31 cellular contexts compared by ENCODE assay signal in genomic region chr19:17780781-17781180, GRCh38. TPM values are rescaled to one million over a fixed set of nuclear protein-coding genes. Genes with fewer than 3 reads are reported as not detected.
"Had no signal": no experiment of that assay in that cellular context is flagged by ENCODE, and none has a peak within 500 bp of the region (broad histone marks: within the 10 kb centered on the region; RNA-seq: fewer than 3 reads in every experiment).

No MANE protein-coding gene starts in this region.

- H3K27ac Mint-ChIP-seq: activated CD4-positive, alpha-beta T cell treated with anti-CD3 and anti-CD28 coated beads, Interleukin-2, amount 10 ng/mL, durations not matched to agents 7 days and 5 days; activated CD8-positive, alpha-beta T cell treated with anti-CD3 and anti-CD28 coated beads for 36 hours; activated naive CD4-positive, alpha-beta T cell treated with anti-CD3 and anti-CD28 coated beads for 36 hours; activated naive CD8-positive, alpha-beta T cell treated with anti-CD3 and anti-CD28 coated beads for 36 hours; activated naive CD8-positive, alpha-beta T cell treated with anti-CD3 and anti-CD28 coated beads, Interleukin-2, amount 50 U/mL, for 24 hours; activated T-helper 1 cell treated with anti-CD3 and anti-CD28 coated beads, Interleukin-12 subunit alpha, Interleukin-12 subunit beta, Interleukin-2, Interleukin-4 antibody, amounts not matched to agents 30 ng/mL and 10 ng/mL and 1 ng/mL, durations not matched to agents 14 hours and 24 hours and 36 hours; activated T-helper 2 cell treated with anti-CD3 and anti-CD28 coated beads, Interferon-gamma antibody, Interleukin-2, Interleukin-4, amounts not matched to agents 10 μg/mL and 5 μg/mL and 100 μg/mL, durations not matched to agents 14 hours and 24 hours and 36 hours; effector memory CD8-positive, alpha-beta T cell had no signal

- H3K4me3 Mint-ChIP-seq: activated CD4-positive, alpha-beta T cell treated with anti-CD3 and anti-CD28 coated beads, Interleukin-2, amount 10 ng/mL, durations not matched to agents 7 days and 5 days; activated CD8-positive, alpha-beta T cell treated with anti-CD3 and anti-CD28 coated beads for 36 hours; activated naive CD4-positive, alpha-beta T cell treated with anti-CD3 and anti-CD28 coated beads for 36 hours; activated naive CD4-positive, alpha-beta T cell treated with anti-CD3 and anti-CD28 coated beads, Interleukin-2, amount 50 U/mL, for 24 hours; activated naive CD8-positive, alpha-beta T cell treated with anti-CD3 and anti-CD28 coated beads for 36 hours; activated naive CD8-positive, alpha-beta T cell treated with anti-CD3 and anti-CD28 coated beads, Interleukin-2, amount 50 U/mL, for 24 hours; activated T-helper 1 cell treated with anti-CD3 and anti-CD28 coated beads, Interleukin-12 subunit alpha, Interleukin-12 subunit beta, Interleukin-2, Interleukin-4 antibody, amounts not matched to agents 30 ng/mL and 10 ng/mL and 1 ng/mL, durations not matched to agents 14 hours and 24 hours and 36 hours; effector memory CD8-positive, alpha-beta T cell had no signal

- H3K27me3 Mint-ChIP-seq: activated CD4-positive, alpha-beta T cell treated with anti-CD3 and anti-CD28 coated beads, Interleukin-2, amount 10 ng/mL, durations not matched to agents 7 days and 5 days; activated CD8-positive, alpha-beta T cell treated with anti-CD3 and anti-CD28 coated beads for 36 hours; activated naive CD4-positive, alpha-beta T cell treated with anti-CD3 and anti-CD28 coated beads, Interleukin-2, amount 50 U/mL, for 24 hours; activated naive CD8-positive, alpha-beta T cell treated with anti-CD3 and anti-CD28 coated beads for 36 hours; activated naive CD8-positive, alpha-beta T cell treated with anti-CD3 and anti-CD28 coated beads, Interleukin-2, amount 50 U/mL, for 24 hours; effector memory CD8-positive, alpha-beta T cell had no signal

- H3K36me3 ChIP-seq: adrenal gland, esophagus muscularis mucosa, gastroesophageal sphincter had no signal

- FAIRE-seq: colon had no signal

- H3K27me3 ChIP-seq: body of pancreas had no signal

- H3K4me3 ChIP-seq: adrenal gland, body of pancreas, esophagus muscularis mucosa, gastroesophageal sphincter had no signal

- ATAC-seq: activated CD8-positive, alpha-beta T cell treated with anti-CD3 and anti-CD28 coated beads for 36 hours; activated naive CD8-positive, alpha-beta T cell treated with anti-CD3 and anti-CD28 coated beads, Interleukin-2, amount 50 U/mL, for 24 hours; body of pancreas; effector memory CD8-positive, alpha-beta T cell; gastroesophageal sphincter had no signal

- H3K27ac ChIP-seq: adrenal gland, body of pancreas, esophagus muscularis mucosa, gastroesophageal sphincter had no signal

- DNase-seq: activated CD4-positive, alpha-beta T cell treated with anti-CD3 and anti-CD28 coated beads for 1 hour; activated CD4-positive, alpha-beta T cell treated with anti-CD3 and anti-CD28 coated beads for 4 hours; activated CD4-positive, alpha-beta T cell treated with anti-CD3 and anti-CD28 coated beads, Interleukin-2, amount 10 ng/mL, durations not matched to agents 7 days and 5 days; activated CD4-positive, alpha-beta T cell treated with anti-CD3 and anti-CD28 coated beads, Interleukin-2, amount 50 U/mL, for 4 hours; activated CD8-positive, alpha-beta memory T cell treated with anti-CD3 and anti-CD28 coated beads for 24 hours; activated CD8-positive, alpha-beta T cell treated with anti-CD3 and anti-CD28 coated beads for 36 hours; activated effector memory CD4-positive, alpha-beta T cell treated with anti-CD3 and anti-CD28 coated beads, Interleukin-2, amount 50 U/mL, for 16 hours; activated naive CD4-positive, alpha-beta T cell treated with anti-CD3 and anti-CD28 coated beads for 36 hours; activated naive CD8-positive, alpha-beta T cell treated with anti-CD3 and anti-CD28 coated beads for 36 hours; activated naive CD8-positive, alpha-beta T cell treated with anti-CD3 and anti-CD28 coated beads, Interleukin-2, amount 50 U/mL, for 24 hours; activated T-cell treated with anti-CD3 and anti-CD28 coated beads, Interleukin-2, amount 50 U/mL, for 48 hours; adrenal gland; amygdala; aorta; body of pancreas; caudate nucleus; cortex of kidney; dermis blood vessel endothelial cell; effector CD4-positive, alpha-beta T cell; effector memory CD8-positive, alpha-beta T cell; erythroblast; foreskin melanocyte; T-helper 2 cell had no signal

- H3K9me3 Mint-ChIP-seq: activated CD4-positive, alpha-beta T cell treated with anti-CD3 and anti-CD28 coated beads, Interleukin-2, amount 10 ng/mL, durations not matched to agents 7 days and 5 days; activated CD8-positive, alpha-beta T cell treated with anti-CD3 and anti-CD28 coated beads for 36 hours; activated naive CD4-positive, alpha-beta T cell treated with anti-CD3 and anti-CD28 coated beads for 36 hours; activated naive CD4-positive, alpha-beta T cell treated with anti-CD3 and anti-CD28 coated beads, Interleukin-2, amount 50 U/mL, for 24 hours; activated naive CD8-positive, alpha-beta T cell treated with anti-CD3 and anti-CD28 coated beads for 36 hours; activated naive CD8-positive, alpha-beta T cell treated with anti-CD3 and anti-CD28 coated beads, Interleukin-2, amount 50 U/mL, for 24 hours; activated T-helper 1 cell treated with anti-CD3 and anti-CD28 coated beads, Interleukin-12 subunit alpha, Interleukin-12 subunit beta, Interleukin-2, Interleukin-4 antibody, amounts not matched to agents 30 ng/mL and 10 ng/mL and 1 ng/mL, durations not matched to agents 14 hours and 24 hours and 36 hours; activated T-helper 2 cell treated with anti-CD3 and anti-CD28 coated beads, Interferon-gamma antibody, Interleukin-2, Interleukin-4, amounts not matched to agents 10 μg/mL and 5 μg/mL and 100 μg/mL, durations not matched to agents 14 hours and 24 hours and 36 hours; effector memory CD8-positive, alpha-beta T cell had no signal

- H3K9me3 ChIP-seq: adrenal gland, body of pancreas, esophagus muscularis mucosa, gastroesophageal sphincter had no signal

RNA-seq across cellular contexts. Expression of gene B3GNT3, which starts 14.2 kb away (rescaled TPM):
- total RNA-seq: activated naive CD8-positive, alpha-beta T cell treated with anti-CD3 and anti-CD28 coated beads for 36 hours; activated T-helper 1 cell treated with anti-CD3 and anti-CD28 coated beads, Interleukin-12 subunit alpha, Interleukin-12 subunit beta, Interleukin-2, Interleukin-4 antibody, amounts not matched to agents 30 ng/mL and 10 ng/mL and 1 ng/mL, durations not matched to agents 14 hours and 24 hours and 36 hours; activated T-helper 2 cell treated with anti-CD3 and anti-CD28 coated beads, Interferon-gamma antibody, Interleukin-2, Interleukin-4, amounts not matched to agents 10 μg/mL and 5 μg/mL and 100 μg/mL, durations not matched to agents 14 hours and 24 hours and 36 hours; chondrocyte; dermis blood vessel endothelial cell; glomerular endothelial cell had no signal

RNA-seq across cellular contexts. Expression of gene INSL3, which starts 40.5 kb away (rescaled TPM):
- total RNA-seq: aorta, body of pancreas, chondrocyte, dermis blood vessel endothelial cell, esophagus muscularis mucosa, gastroesophageal sphincter, glomerular endothelial cell had no signal
- polyA plus RNA-seq: aorta had no signal
